Comparison of ENCODE assay signal across 17 cellular contexts in the genomic region with DNA sequence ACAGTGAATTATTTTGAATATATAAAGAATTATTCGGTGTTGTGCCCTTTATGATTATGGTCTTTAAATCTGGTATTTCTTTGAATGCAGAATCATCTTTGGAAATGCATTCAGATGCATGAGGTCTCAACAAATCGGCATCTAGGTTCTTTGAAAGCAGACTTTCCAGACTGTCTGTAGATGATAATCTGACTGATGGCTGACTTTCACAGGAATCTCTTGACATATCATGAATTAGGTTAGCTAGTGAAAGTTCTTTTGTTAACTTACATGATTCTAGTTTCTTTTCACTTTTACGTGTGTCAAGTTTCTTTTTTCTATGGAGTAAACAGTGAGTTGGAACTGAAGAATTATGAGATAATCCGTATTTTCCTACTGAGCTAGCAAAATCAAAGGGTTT. TPM values are rescaled to one million over a fixed set of nuclear protein-coding genes. Genes with fewer than 3 reads are reported as not detected.
DNase-seq lines count a peak whose midpoint lies in the region; ATAC-seq and TF ChIP-seq lines count a peak whose summit lies in the region.
"Had no signal": no experiment of that assay in that cellular context is flagged by ENCODE, and none has a peak within 500 bp of the region (broad histone marks: within the 10 kb centered on the region; RNA-seq: fewer than 3 reads in every experiment).

No MANE protein-coding gene starts in this region.

- H3K27ac ChIP-seq in Panc1 (ENCODE audit: low read length) (no peak overlapping the region), dorsolateral prefrontal cortex (peak overlapping the region in 55 of 59 donors; percentile 10 to 85 (median 67)), gastroesophageal sphincter (no peak overlapping the region)
- peak overlapping the region; percentile 42 for H3K27ac ChIP-seq in naive thymus-derived CD4-positive, alpha-beta T cell (ENCODE audit: low read depth, low read length)
- H3K27ac ChIP-seq: PC-9 had no signal

- ATAC-seq in activated T-cell treated with anti-CD3 and anti-CD28 coated beads, Interleukin-2, amount 50 U/mL, for 72 hours (replicated peaks in 1 of 2), result no peak
- no peak for ATAC-seq in Panc1
- ATAC-seq in naive thymus-derived CD4-positive, alpha-beta T cell, result no peak
- ATAC-seq in gastroesophageal sphincter, result no peak
- ATAC-seq: Right ventricle myocardium inferior had no signal

- no peak overlapping the region for H3K4me3 ChIP-seq in Panc1 (ENCODE audit: low read depth in 2 of 2, low read length in 2 of 2)
- H3K4me3 ChIP-seq in dorsolateral prefrontal cortex, result peak overlapping the region in 14 of 59 donors; percentile 0 to 29 (median 14)
- no peak overlapping the region for H3K4me3 ChIP-seq in naive thymus-derived CD4-positive, alpha-beta T cell (ENCODE audit: low read length)
- no peak overlapping the region for H3K4me3 ChIP-seq in gastroesophageal sphincter
- H3K4me3 ChIP-seq: PC-9 had no signal

- no peaks in the 10 kb centered on the region for H3K9me3 ChIP-seq in Panc1 (ENCODE audit: control insufficient read depth, insufficient read depth, low read depth, low read length)
- no peaks in the 10 kb centered on the region for H3K9me3 ChIP-seq in naive thymus-derived CD4-positive, alpha-beta T cell (ENCODE audit: control insufficient read depth in 2 of 3, low read length in 3 of 3)
- no peaks in the 10 kb centered on the region for H3K9me3 ChIP-seq in gastroesophageal sphincter

- in situ Hi-C loops in Panc1 (cut with HindIII; ENCODE audit: low pct_unique_long_range_greater_than_20kb, low sequenced_read_pairs) (no loop called here), GM13977 (cut with MboI; ENCODE audit: low pct_unique_long_range_greater_than_20kb, low sequenced_read_pairs, unreplicated experiment) (no loop called here)

- intact Hi-C loops in Panc1 (cut with micrococcal nuclease; ENCODE audit: unreplicated experiment) (no loop called here), dorsolateral prefrontal cortex (cut with DNase I) (no loop called here)
- intact Hi-C loops in naive thymus-derived CD4-positive, alpha-beta T cell (cut with micrococcal nuclease), result no loop called here

- peak overlapping the region; percentile 25 for H3K27ac Mint-ChIP-seq in activated T-cell treated with anti-CD3 and anti-CD28 coated beads, Interleukin-2, amount 50 U/mL, for 72 hours
- H3K27ac Mint-ChIP-seq in naive thymus-derived CD4-positive, alpha-beta T cell, result peak overlapping the region in 8 of 9 donors; percentile 6 to 90 (median 74)

- H3K4me1 ChIP-seq in Panc1 (ENCODE audit: control insufficient read depth, insufficient read depth, low read length) (no peaks in the 10 kb centered on the region), gastroesophageal sphincter (no peaks in the 10 kb centered on the region)
- peaks cover 0 to 3% of the 10 kb centered on the region in 2 donors for H3K4me1 ChIP-seq in naive thymus-derived CD4-positive, alpha-beta T cell (ENCODE audit: control insufficient read depth in 2 of 2, insufficient read depth in 2 of 2, low read length in 2 of 2)

- H3K4me1 Mint-ChIP-seq in activated T-cell treated with anti-CD3 and anti-CD28 coated beads, Interleukin-2, amount 50 U/mL, for 72 hours (ENCODE audit: low read depth), result peaks cover 41% of the 10 kb centered on the region
- H3K4me1 Mint-ChIP-seq in naive thymus-derived CD4-positive, alpha-beta T cell, result peaks cover 15 to 70% (median 60%) of the 10 kb centered on the region in 7 donors

- DNase-seq in activated T-cell treated with anti-CD3 and anti-CD28 coated beads, Interleukin-2, amount 50 U/mL, for 72 hours, result no peak
- DNase-seq in activated T-cell treated with anti-CD3 and anti-CD28 coated beads, Interleukin-2, amount 50 U/mL, for 1 hour, result no peak
- DNase-seq in Panc1 (ENCODE audit: low read depth, low spot score) (no peak), dorsolateral prefrontal cortex (no peak), GM13977 (ENCODE audit: low spot score) (no peak), RKO (ENCODE audit: low spot score) (no peak)
- DNase-seq in naive thymus-derived CD4-positive, alpha-beta T cell, result no peak
- DNase-seq: ACHN; CD8-positive, alpha-beta memory T cell; DMS 273 treated with DMSO at 0.1 percent for 48 hours; EL; MM.1S; NCI-H1105; NCI-H1694 treated with DMSO at 0.1 percent for 48 hours; PC-9 had no signal

- H3K36me3 Mint-ChIP-seq in activated T-cell treated with anti-CD3 and anti-CD28 coated beads, Interleukin-2, amount 50 U/mL, for 72 hours (ENCODE audit: insufficient read depth in 2 of 2), result peaks cover 11 to 35% of the 10 kb centered on the region in 2 donors
- peaks cover 7 to 46% (median 30%) of the 10 kb centered on the region in 5 donors for H3K36me3 Mint-ChIP-seq in naive thymus-derived CD4-positive, alpha-beta T cell

- H3K4me3 Mint-ChIP-seq in activated T-cell treated with anti-CD3 and anti-CD28 coated beads, Interleukin-2, amount 50 U/mL, for 72 hours, result no peak overlapping the region
- no peak overlapping the region for H3K4me3 Mint-ChIP-seq in naive thymus-derived CD4-positive, alpha-beta T cell
- H3K4me3 Mint-ChIP-seq: CD8-positive, alpha-beta memory T cell had no signal

- POLR2A ChIA-PET in Panc1 (lab: Charles Lee), result interaction anchor here (1.3 kb wide), 1 partner anchor 17 kb away, joined by 3 read pairs; a partner anchor contains a TSS
- POLR2A ChIA-PET in naive thymus-derived CD4-positive, alpha-beta T cell (lab: Charles Lee), result interaction anchor here (0.6 to 1.1 kb wide), 3 partner anchors 16 to 141 kb away, joined by 3 read pairs; no protein-coding TSS in a partner anchor

- H3K9me3 Mint-ChIP-seq in activated T-cell treated with anti-CD3 and anti-CD28 coated beads, Interleukin-2, amount 50 U/mL, for 72 hours, result no peaks in the 10 kb centered on the region
- no peaks in the 10 kb centered on the region for H3K9me3 Mint-ChIP-seq in naive thymus-derived CD4-positive, alpha-beta T cell
- H3K9me3 Mint-ChIP-seq: CD8-positive, alpha-beta memory T cell had no signal

- no peak for TF ChIP-seq CTCF in Panc1 (IDR thresholded peaks at IDR 0.05)
- no peak for TF ChIP-seq CTCF in dorsolateral prefrontal cortex (IDR thresholded peaks at IDR 0.05 in 54 of 56, conservative IDR thresholded peaks at IDR 0.05 in 2 of 56; ENCODE audit: low read depth in 1 of 56, partially characterized antibody in 56 of 56)
- TF ChIP-seq CTCF in GM13977 (IDR thresholded peaks at IDR 0.05; ENCODE audit: extremely low read depth, insufficient read depth, missing control alignments), result no peak
- no peak for TF ChIP-seq CTCF in gastroesophageal sphincter (IDR thresholded peaks at IDR 0.05)

- 72 to 75% methylated on average over 4 of the region's 4 CpGs for WGBS in gastroesophageal sphincter (ENCODE audit: low coverage in 1 of 2), 2 donors

- TF ChIP-seq POLR2A in gastroesophageal sphincter (IDR thresholded peaks at IDR 0.05), result no peak

- H3K36me3 ChIP-seq in Panc1 (ENCODE audit: control insufficient read depth, insufficient read depth, low read length) (peaks cover 35% of the 10 kb centered on the region), gastroesophageal sphincter (peaks cover 0 to 50% of the 10 kb centered on the region in 2 donors)
- peaks cover 5 to 31% (median 7%) of the 10 kb centered on the region in 3 experiments for H3K36me3 ChIP-seq in naive thymus-derived CD4-positive, alpha-beta T cell (ENCODE audit: control insufficient read depth in 2 of 3, insufficient read depth in 3 of 3, low read length in 3 of 3)

- TF ChIP-seq EP300 in gastroesophageal sphincter (IDR thresholded peaks at IDR 0.05), result no peak

- CTCF ChIA-PET in Panc1 (lab: Charles Lee), result no interaction called here
- CTCF ChIA-PET in naive thymus-derived CD4-positive, alpha-beta T cell (lab: Charles Lee), result no interaction called here

- H3K27me3 ChIP-seq in Panc1 (ENCODE audit: control insufficient read depth, insufficient read depth, low read length), result no peaks in the 10 kb centered on the region
- no peaks in the 10 kb centered on the region for H3K27me3 ChIP-seq in dorsolateral prefrontal cortex
- no peaks in the 10 kb centered on the region for H3K27me3 ChIP-seq in naive thymus-derived CD4-positive, alpha-beta T cell (ENCODE audit: control insufficient read depth in 2 of 2, insufficient read depth in 2 of 2, low read length in 2 of 2)
- no peaks in the 10 kb centered on the region for H3K27me3 ChIP-seq in gastroesophageal sphincter

- no peaks in the 10 kb centered on the region for H3K27me3 Mint-ChIP-seq in activated T-cell treated with anti-CD3 and anti-CD28 coated beads, Interleukin-2, amount 50 U/mL, for 72 hours (ENCODE audit: low read depth)
- H3K27me3 Mint-ChIP-seq in naive thymus-derived CD4-positive, alpha-beta T cell, result no peaks in the 10 kb centered on the region
- H3K27me3 Mint-ChIP-seq: CD8-positive, alpha-beta memory T cell had no signal

- TSS peak; percentile 7 for BruUV-seq in Panc1 (replicated peaks; lab: Mats Ljungman, UMichigan)

RNA-seq across cellular contexts. Expression of a gene that starts 17.1 kb away (rescaled TPM):
- total RNA-seq in activated T-cell treated with anti-CD3 and anti-CD28 coated beads, Interleukin-2, amount 50 U/mL, for 72 hours, result 100 to 1,000 TPM; 175 to 193 TPM
- total RNA-seq in Panc1 (2021; ENCODE audit: unreplicated experiment), result 79.2 TPM
- 45.1 TPM for polyA plus RNA-seq in Panc1 (2012; ENCODE audit: insufficient read length)
- total RNA-seq in dorsolateral prefrontal cortex, result 100 to 1,000 TPM in 100 of 120 experiments, 10 to 100 TPM in 20; 67.2 to 187 (median 115) TPM
- 100 to 1,000 TPM in 1 of 5 experiments, 10 to 100 TPM in 4; 70.0 to 112 (median 83.1) TPM for total RNA-seq in naive thymus-derived CD4-positive, alpha-beta T cell
- polyA plus RNA-seq in naive thymus-derived CD4-positive, alpha-beta T cell, result 10 to 100 TPM; 61.4 to 70.5 TPM
- 100 to 1,000 TPM in 1 of 4 donors, 10 to 100 TPM in 3; 56.5 to 159 (median 67.6) TPM for total RNA-seq in gastroesophageal sphincter

Comparison
In these comparisons a context has a peak if more than half of its experiments do, and no peak if none do; other contexts are left out.
1. H3K27ac ChIP-seq: peak in dorsolateral prefrontal cortex (55 of 59) and naive thymus-derived CD4-positive, alpha-beta T cell (single experiment); none in Panc1 (single experiment) and gastroesophageal sphincter (0 of 4).